ENCODE assay signal across 18 cellular contexts in genomic region chr19:57016491-57016890, GRCh38.
DNase-seq lines count a peak whose midpoint lies in the region; ATAC-seq and TF ChIP-seq lines count a peak whose summit lies in the region.
"Had no signal": no experiment of that assay in that cellular context is flagged by ENCODE, and none has a peak within 500 bp of the region (broad histone marks: within the 10 kb centered on the region; RNA-seq: fewer than 3 reads in every experiment).

No MANE protein-coding gene starts in this region.

- H3K27ac ChIP-seq in cingulate gyrus (ENCODE audit: low read depth, low read length) (peak overlapping the region; percentile 47), sigmoid colon (no peak overlapping the region), SK-N-SH (ENCODE audit: low read depth in 2 of 2, low read length in 1 of 2) (no peak overlapping the region)
- H3K27ac ChIP-seq: BLaER1, HL-60 had no signal

- H3K36me3 Mint-ChIP-seq in activated CD8-positive, alpha-beta memory T cell treated with anti-CD3 and anti-CD28 coated beads, Interleukin-2, amount 10 ng/mL, durations not matched to agents 7 days and 5 days: no peaks in the 10 kb centered on the region
- H3K36me3 Mint-ChIP-seq: CD14-positive monocyte, IgD-negative memory B cell had no signal

- no peaks in the 10 kb centered on the region for H3K9me3 ChIP-seq in sigmoid colon
- no peaks in the 10 kb centered on the region; the same call in 1 of the 2 replicates for H3K9me3 ChIP-seq in SK-N-SH

- no peak overlapping the region for H3K4me3 Mint-ChIP-seq in activated CD8-positive, alpha-beta memory T cell treated with anti-CD3 and anti-CD28 coated beads, Interleukin-2, amount 10 ng/mL, durations not matched to agents 7 days and 5 days
- H3K4me3 Mint-ChIP-seq: CD4-positive, alpha-beta memory T cell; H9; IgD-negative memory B cell had no signal

- no peak overlapping the region for H3K9ac ChIP-seq in SK-N-SH
- H3K9ac ChIP-seq: BLaER1 had no signal

- H3F3A ChIP-seq in SK-N-SH (replicated peaks; ENCODE audit: insufficient read depth): no peaks in the 10 kb centered on the region

- ATAC-seq in activated CD8-positive, alpha-beta memory T cell treated with anti-CD3 and anti-CD28 coated beads, Interleukin-2, amount 10 ng/mL, durations not matched to agents 7 days and 5 days: no peak
- ATAC-seq: GM12878 had no signal

- DNase-seq in Daoy (ENCODE audit: low read depth): peak; percentile 20
- DNase-seq in mesenteric fat pad (ENCODE audit: low spot score): peak; percentile 82
- DNase-seq in sigmoid colon: peak; percentile 38
- no peak for DNase-seq in activated CD8-positive, alpha-beta memory T cell treated with anti-CD3 and anti-CD28 coated beads, Interleukin-2, amount 10 ng/mL, durations not matched to agents 7 days and 5 days
- no peak for DNase-seq in cerebellar nuclear complex (lab: John Stamatoyannopoulos, UW)
- no peak for DNase-seq in SK-N-SH
- DNase-seq in epidermal melanocyte (ENCODE audit: insufficient read length, low spot score): no peak
- DNase-seq: 8988T; CD4-positive, alpha-beta memory T cell; DMS79 treated with DMSO at 0.1 percent for 48 hours; EL; H9 had no signal

- no peak for TF ChIP-seq POLR2A in sigmoid colon (IDR thresholded peaks at IDR 0.05)

- H3K4me1 ChIP-seq in sigmoid colon (no peaks in the 10 kb centered on the region), SK-N-SH (ENCODE audit: control insufficient read depth in 1 of 2, insufficient read depth in 2 of 2, low read depth in 1 of 2, low read length in 1 of 2) (no peaks in the 10 kb centered on the region)
- H3K4me1 ChIP-seq: BLaER1 had no signal

- H3K9me2 ChIP-seq in SK-N-SH: no peaks in the 10 kb centered on the region

- H3K27me3 Mint-ChIP-seq in activated CD8-positive, alpha-beta memory T cell treated with anti-CD3 and anti-CD28 coated beads, Interleukin-2, amount 10 ng/mL, durations not matched to agents 7 days and 5 days: no peaks in the 10 kb centered on the region
- H3K27me3 Mint-ChIP-seq: IgD-negative memory B cell had no signal

- peaks cover 24% of the 10 kb centered on the region for H3K9me3 Mint-ChIP-seq in activated CD8-positive, alpha-beta memory T cell treated with anti-CD3 and anti-CD28 coated beads, Interleukin-2, amount 10 ng/mL, durations not matched to agents 7 days and 5 days (ENCODE audit: low read depth)

- no peak overlapping the region for H3K27ac Mint-ChIP-seq in activated CD8-positive, alpha-beta memory T cell treated with anti-CD3 and anti-CD28 coated beads, Interleukin-2, amount 10 ng/mL, durations not matched to agents 7 days and 5 days
- H3K27ac Mint-ChIP-seq: CD14-positive monocyte; CD4-positive, alpha-beta memory T cell; H9; IgD-negative memory B cell had no signal

- H3K36me3 ChIP-seq in sigmoid colon: no peaks in the 10 kb centered on the region
- H3K36me3 ChIP-seq in SK-N-SH (replicated peaks in 1 of 2; ENCODE audit: control insufficient read depth in 1 of 2, insufficient read depth in 2 of 2, low read length in 1 of 2): no peaks in the 10 kb centered on the region
- H3K36me3 ChIP-seq: BLaER1 had no signal

- H2AFZ ChIP-seq in SK-N-SH (ENCODE audit: low read depth): no peak overlapping the region

- no peak for TF ChIP-seq RAD21 in SK-N-SH (IDR thresholded peaks at IDR 0.05; ENCODE audit: low read length)

- H3K4me3 ChIP-seq in sigmoid colon: no peak overlapping the region
- H3K4me3 ChIP-seq in SK-N-SH (ENCODE audit: low read depth in 2 of 2, low read length in 1 of 2): no peak overlapping the region
- H3K4me3 ChIP-seq: BLaER1, GM12878 had no signal

- H3K4me1 Mint-ChIP-seq in activated CD8-positive, alpha-beta memory T cell treated with anti-CD3 and anti-CD28 coated beads, Interleukin-2, amount 10 ng/mL, durations not matched to agents 7 days and 5 days: no peaks in the 10 kb centered on the region
- H3K4me1 Mint-ChIP-seq: CD14-positive monocyte; CD4-positive, alpha-beta memory T cell; H9; IgD-negative memory B cell had no signal

- H3K79me2 ChIP-seq in SK-N-SH (ENCODE audit: insufficient read depth): no peaks in the 10 kb centered on the region

- CTCF ChIA-PET in activated CD8-positive, alpha-beta memory T cell treated with anti-CD3 and anti-CD28 coated beads, Interleukin-2, amount 10 ng/mL, durations not matched to agents 7 days and 5 days (lab: Charles Lee): no interaction called here
- CTCF ChIA-PET in SK-N-SH (lab: Yijun Ruan, JAX): no interaction called here

- no peak overlapping the region for H3K4me2 ChIP-seq in SK-N-SH
- H3K4me2 ChIP-seq: BLaER1 had no signal

- WGBS in sigmoid colon, 2 donors: 74 to 82% methylated on average over 14 of the region's 14 CpGs
- 47% methylated on average over 12 of the region's 14 CpGs for WGBS in SK-N-SH (ENCODE audit: low lambda C conversion rate)

- no peak for TF ChIP-seq EP300 in sigmoid colon (IDR thresholded peaks at IDR 0.05)
- TF ChIP-seq EP300 in SK-N-SH (IDR thresholded peaks at IDR 0.05; ENCODE audit: borderline replicate concordance in 1 of 2, low read depth in 1 of 2, low read length in 1 of 2): no peak

- POLR2A ChIA-PET in SK-N-SH (lab: Yijun Ruan, JAX): no interaction called here

- TF ChIP-seq CTCF in sigmoid colon (IDR thresholded peaks at IDR 0.05) (no peak), SK-N-SH (IDR thresholded peaks at IDR 0.05) (no peak)

- H3K27me3 ChIP-seq in sigmoid colon (peaks cover 0 to 7% (median 0%) of the 10 kb centered on the region in 3 donors), SK-N-SH (ENCODE audit: insufficient read depth) (no peaks in the 10 kb centered on the region)
- H3K27me3 ChIP-seq: BLaER1 had no signal

- intact Hi-C loops in sigmoid colon (cut with DNase I): no loop called here

- H4K20me1 ChIP-seq in SK-N-SH (ENCODE audit: insufficient read depth): no peaks in the 10 kb centered on the region
- H4K20me1 ChIP-seq: BLaER1 had no signal

TF ChIP-seq in SK-N-SH, 30 proteins besides CTCF, POLR2A, EP300 and RAD21 (continues in another document):
- TF ChIP-seq POLR2AphosphoS5 (IDR thresholded peaks at IDR 0.05; ENCODE audit: low read depth, low read length) (no peak), PBX3 (IDR thresholded peaks at IDR 0.05) (no peak), JUND (IDR thresholded peaks at IDR 0.05) (no peak), TAF1 (IDR thresholded peaks at IDR 0.05; ENCODE audit: borderline replicate concordance, low read depth, low read length) (no peak), IRF3 (IDR thresholded peaks at IDR 0.05; ENCODE audit: low read depth, low read length) (no peak), GATA2 (CRISPR knock-in tag; IDR thresholded peaks at IDR 0.05) (no peak), REST (IDR thresholded peaks at IDR 0.05; ENCODE audit: low read depth, low read length) (no peak), NRF1 (IDR thresholded peaks at IDR 0.05; ENCODE audit: low read depth, low read length) (no peak), SIN3A (IDR thresholded peaks at IDR 0.05; ENCODE audit: borderline replicate concordance, low read depth, low read length) (no peak), RXRA (IDR thresholded peaks at IDR 0.05; ENCODE audit: borderline replicate concordance, low read depth) (no peak), GABPA (IDR thresholded peaks at IDR 0.05; ENCODE audit: low read depth) (no peak), CHD2 (IDR thresholded peaks at IDR 0.05; ENCODE audit: low read length, partially characterized antibody) (no peak), MEF2A (IDR thresholded peaks at IDR 0.05; ENCODE audit: borderline replicate concordance, low read depth) (no peak), FOSL2 (IDR thresholded peaks at IDR 0.05; ENCODE audit: borderline replicate concordance, low read depth) (no peak), FOXJ3 (CRISPR knock-in tag; IDR thresholded peaks at IDR 0.05) (no peak), YY1 (IDR thresholded peaks at IDR 0.05; ENCODE audit: low read depth) (no peak)

Comparison
In these comparisons a context has a peak if more than half of its experiments do, and no peak if none do; other contexts are left out.
1. DNase-seq: peak in Daoy (single experiment), mesenteric fat pad (single experiment) and sigmoid colon (single experiment); none in activated CD8-positive, alpha-beta memory T cell treated with anti-CD3 and anti-CD28 coated beads, Interleukin-2, amount 10 ng/mL, durations not matched to agents 7 days and 5 days (single experiment), cerebellar nuclear complex (0 of 2), SK-N-SH (single experiment) and epidermal melanocyte (single experiment).